Comparison of ENCODE assay signal across 1 cellular context in genomic region chr14:105020815-105021655, GRCh38.
A peak's percentile ranks its signal among the peaks of the same experiment; 100 is the strongest.
TF ChIP-seq lines count a peak whose summit lies in the region.

TSS of gene CDCA4 (minus strand) at chr14:105021083. CDS start at chr14:105011929, 9,154 bp downstream.

TF ChIP-seq in HepG2, 621 proteins besides CTCF, POLR2A, EP300 and RAD21 (continued from another document and continues in another):
- TF ChIP-seq AHDC1 (CRISPR knock-in tag; IDR thresholded peaks at IDR 0.05; ENCODE audit: borderline replicate concordance) (no peak; the same call in 1 of the 2 replicates), ZHX1 (CRISPR knock-in tag; IDR thresholded peaks at IDR 0.05; ENCODE audit: low read depth) (no peak), ZFX (CRISPR knock-in tag; IDR thresholded peaks at IDR 0.05; ENCODE audit: low read depth) (peak; percentile 55), PLSCR1 (CRISPR knock-in tag; IDR thresholded peaks at IDR 0.05; ENCODE audit: borderline replicate concordance) (no peak), MEIS1 (CRISPR knock-in tag; IDR thresholded peaks at IDR 0.05; ENCODE audit: borderline replicate concordance) (peak; percentile 80; the same call in 1 of the 2 replicates), POLR2AphosphoS2 (IDR thresholded peaks at IDR 0.05; ENCODE audit: low read depth, low read length) (no peak), ZNF383 (CRISPR knock-in tag; IDR thresholded peaks at IDR 0.05; ENCODE audit: borderline replicate concordance) (no peak), ZFYVE20 (CRISPR knock-in tag; IDR thresholded peaks at IDR 0.05; ENCODE audit: borderline replicate concordance, low read depth) (no peak), ZFP41 (CRISPR knock-in tag; IDR thresholded peaks at IDR 0.05; ENCODE audit: borderline replicate concordance) (no peak), ZBTB26 (CRISPR knock-in tag; IDR thresholded peaks at IDR 0.05; ENCODE audit: borderline replicate concordance) (no peak), ZNF782 (CRISPR knock-in tag; IDR thresholded peaks at IDR 0.05; ENCODE audit: borderline replicate concordance) (peak; percentile 70; the same call in 1 of the 2 replicates), MXD4 (CRISPR knock-in tag; IDR thresholded peaks at IDR 0.05) (no peak), TFE3 (CRISPR knock-in tag; IDR thresholded peaks at IDR 0.05) (no peak; the same call in 1 of the 2 replicates), DPF2 (CRISPR knock-in tag; IDR thresholded peaks at IDR 0.05; ENCODE audit: borderline replicate concordance, low read depth) (no peak), HCFC1 (IDR thresholded peaks at IDR 0.05; ENCODE audit: low read depth, low read length) (no peak; the same call in 1 of the 2 replicates), KLF12 (CRISPR knock-in tag; IDR thresholded peaks at IDR 0.05; ENCODE audit: borderline replicate concordance) (0 out of 2 replicates have a peak, but pooled peaks have one; percentile 50), ZFP82 (CRISPR knock-in tag; IDR thresholded peaks at IDR 0.05; ENCODE audit: borderline replicate concordance) (no peak), SETDB1 (CRISPR knock-in tag; IDR thresholded peaks at IDR 0.05; ENCODE audit: borderline replicate concordance) (no peak), GMEB2 (CRISPR knock-in tag; IDR thresholded peaks at IDR 0.05; ENCODE audit: low read depth) (peak; percentile 60), MXD3 (CRISPR knock-in tag; IDR thresholded peaks at IDR 0.05) (0 out of 2 replicates have a peak, but pooled peaks have one; percentile 34), ZNF580 (CRISPR knock-in tag; IDR thresholded peaks at IDR 0.05; ENCODE audit: borderline replicate concordance, low read depth) (no peak), ZNF790 (CRISPR knock-in tag; IDR thresholded peaks at IDR 0.05; ENCODE audit: borderline replicate concordance) (peak; percentile 41; the same call in 1 of the 2 replicates), KLF9 (CRISPR knock-in tag; IDR thresholded peaks at IDR 0.05; ENCODE audit: low read depth) (no peak), FOXM1 (CRISPR knock-in tag; IDR thresholded peaks at IDR 0.05) (no peak), ZNF20 (CRISPR knock-in tag; IDR thresholded peaks at IDR 0.05) (no peak), SCMH1 (CRISPR knock-in tag; IDR thresholded peaks at IDR 0.05; ENCODE audit: borderline replicate concordance) (no peak), NBN (conservative IDR thresholded peaks at IDR 0.05) (no peak), ZNF839 (CRISPR knock-in tag; IDR thresholded peaks at IDR 0.05; ENCODE audit: borderline replicate concordance) (no peak), FUBP1 (CRISPR knock-in tag; IDR thresholded peaks at IDR 0.05; ENCODE audit: borderline replicate concordance) (no peak), TFDP2 (CRISPR knock-in tag; IDR thresholded peaks at IDR 0.05) (peak; percentile 97), ZNF33B (CRISPR knock-in tag; IDR thresholded peaks at IDR 0.05) (no peak), AGO1 (IDR thresholded peaks at IDR 0.05; ENCODE audit: low read depth, low read length, poor library complexity, severe bottlenecking) (no peak), TBP (CRISPR knock-in tag; IDR thresholded peaks at IDR 0.05) (0 out of 2 replicates have a peak, but pooled peaks have one; percentile 8), SOX13 (IDR thresholded peaks at IDR 0.05) (no peak), SOX13 (CRISPR knock-in tag; conservative IDR thresholded peaks at IDR 0.05 in 1 of 2, IDR thresholded peaks at IDR 0.05 in 1 of 2) (no peak), ZNF747 (CRISPR knock-in tag; IDR thresholded peaks at IDR 0.05; ENCODE audit: borderline replicate concordance) (peak; percentile 62; the same call in 1 of the 2 replicates), ZNF766 (CRISPR knock-in tag; IDR thresholded peaks at IDR 0.05; ENCODE audit: borderline replicate concordance) (no peak), MLX (CRISPR knock-in tag; IDR thresholded peaks at IDR 0.05) (no peak), ZNF3 (CRISPR knock-in tag; IDR thresholded peaks at IDR 0.05) (no peak), ZNF605 (CRISPR knock-in tag; IDR thresholded peaks at IDR 0.05) (peak; percentile 95), PHB2 (IDR thresholded peaks at IDR 0.05; ENCODE audit: partially characterized antibody) (no peak)
